Comparison of ENCODE assay signal across 12 cellular contexts in the genomic region with DNA sequence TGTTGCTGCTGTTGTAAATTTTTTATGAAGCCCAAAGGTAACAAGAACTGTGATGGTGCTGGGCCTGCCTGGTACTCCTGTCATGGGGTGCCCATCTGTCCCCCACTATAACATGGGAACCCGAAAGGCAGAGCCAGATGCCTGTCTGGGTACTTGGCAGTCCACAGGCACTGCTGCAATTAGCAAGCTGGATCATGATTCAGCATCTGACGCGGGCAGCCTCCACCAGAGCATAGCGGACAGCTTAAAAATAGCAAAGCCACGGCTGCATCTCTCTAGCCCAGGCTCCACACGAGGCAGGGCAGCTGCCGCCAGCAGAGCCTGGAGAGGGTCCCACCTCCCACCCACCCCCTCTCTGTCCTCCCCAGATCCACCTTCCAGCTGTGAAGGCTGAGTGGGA. TPM values are rescaled to one million over a fixed set of nuclear protein-coding genes. Genes with fewer than 3 reads are reported as not detected.
DNase-seq lines count a peak whose midpoint lies in the region; TF ChIP-seq lines count a peak whose summit lies in the region.
"Had no signal": no experiment of that assay in that cellular context is flagged by ENCODE, and none has a peak within 500 bp of the region (broad histone marks: within the 10 kb centered on the region; RNA-seq: fewer than 3 reads in every experiment).

No MANE protein-coding gene starts in this region.

- H3K27ac ChIP-seq in adrenal gland, result no peak overlapping the region
- H3K27ac ChIP-seq in cardiac muscle cell, result peak overlapping the region; percentile 76
- no peak overlapping the region for H3K27ac ChIP-seq in mesenchymal stem cell (ENCODE audit: low read length, poor library complexity, severe bottlenecking)
- H3K27ac ChIP-seq: upper lobe of right lung had no signal

- H4K91ac ChIP-seq in mesenchymal stem cell (ENCODE audit: low read length), result no peak overlapping the region

- TF ChIP-seq POLR2A in adrenal gland (IDR thresholded peaks at IDR 0.05), result no peak

- H3K9ac ChIP-seq in mesenchymal stem cell (ENCODE audit: low read length), result no peak overlapping the region

- H3K4me3 ChIP-seq in adrenal gland (no peak overlapping the region), cardiac muscle cell (no peak overlapping the region), mesenchymal stem cell (ENCODE audit: insufficient read depth in 1 of 2, low read depth in 1 of 2, low read length in 2 of 2) (no peak overlapping the region)
- H3K4me3 ChIP-seq: upper lobe of right lung had no signal

- no peak overlapping the region for H3K23ac ChIP-seq in mesenchymal stem cell (ENCODE audit: low read length in 2 of 2)

- H3K14ac ChIP-seq in mesenchymal stem cell (ENCODE audit: low read length in 2 of 2), result no peak overlapping the region

- H2BK12ac ChIP-seq in mesenchymal stem cell (ENCODE audit: low read length in 2 of 2), result no peak overlapping the region

- H3K4me1 ChIP-seq in adrenal gland (replicated peaks in 1 of 2) (peaks cover 8 to 17% of the 10 kb centered on the region in 2 donors), cardiac muscle cell (ENCODE audit: low read depth) (peaks cover 64% of the 10 kb centered on the region), mesenchymal stem cell (ENCODE audit: control insufficient read depth, insufficient read depth, low read depth, low read length) (no peaks in the 10 kb centered on the region)
- H3K4me1 ChIP-seq: upper lobe of right lung had no signal

- intact Hi-C loops in adrenal gland (cut with DNase I), result no loop called here

- no peak overlapping the region for H2AFZ ChIP-seq in mesenchymal stem cell (ENCODE audit: low read depth, low read length)

- H3K4ac ChIP-seq in mesenchymal stem cell (ENCODE audit: low read depth in 1 of 2, low read length in 2 of 2), result no peak overlapping the region

- TF ChIP-seq CTCF in adrenal gland (IDR thresholded peaks at IDR 0.05) (no peak), cardiac muscle cell (IDR thresholded peaks at IDR 0.05; ENCODE audit: low read depth, low read length) (no peak)

- H2BK120ac ChIP-seq in mesenchymal stem cell (ENCODE audit: low read depth, low read length), result no peak overlapping the region

- H3K36me3 ChIP-seq in adrenal gland (replicated peaks in 1 of 2) (no peaks in the 10 kb centered on the region), cardiac muscle cell (no peaks in the 10 kb centered on the region), mesenchymal stem cell (ENCODE audit: control insufficient read depth in 1 of 2, insufficient read depth in 2 of 2, low read depth in 1 of 2, low read length in 2 of 2) (no peaks in the 10 kb centered on the region)
- H3K36me3 ChIP-seq: upper lobe of right lung had no signal

- H3K79me1 ChIP-seq in mesenchymal stem cell (replicated peaks; ENCODE audit: low read length, poor library complexity, severe bottlenecking), result no peaks in the 10 kb centered on the region

- no peak overlapping the region for H4K8ac ChIP-seq in mesenchymal stem cell (ENCODE audit: low read length)

- 62 to 80% (median 72%) methylated on average over 1 to 7 of the region's 7 CpGs for WGBS in adrenal gland, 4 donors
- WGBS in mesenchymal stem cell, result 75% methylated on average over 7 of the region's 7 CpGs

- no peak overlapping the region for H3K4me2 ChIP-seq in mesenchymal stem cell (ENCODE audit: low read length, poor library complexity, severe bottlenecking)

- no peak overlapping the region for H2AK5ac ChIP-seq in mesenchymal stem cell (ENCODE audit: low read length, severe bottlenecking)

- H2BK15ac ChIP-seq in mesenchymal stem cell (ENCODE audit: low read depth, poor library complexity, severe bottlenecking), result no peak overlapping the region

- no peak overlapping the region for H3K18ac ChIP-seq in mesenchymal stem cell (ENCODE audit: low read depth in 1 of 2, low read length in 2 of 2)

- H3K9me3 ChIP-seq in adrenal gland (replicated peaks in 1 of 3) (no peaks in the 10 kb centered on the region), cardiac muscle cell (ENCODE audit: low read depth) (no peaks in the 10 kb centered on the region), mesenchymal stem cell (ENCODE audit: control insufficient read depth, low read length) (no peaks in the 10 kb centered on the region)
- H3K9me3 ChIP-seq: upper lobe of right lung had no signal

- H3K27me3 ChIP-seq in adrenal gland, result no peaks in the 10 kb centered on the region
- H3K27me3 ChIP-seq in cardiac muscle cell, result no peaks in the 10 kb centered on the region
- H3K27me3 ChIP-seq in mesenchymal stem cell (ENCODE audit: control insufficient read depth in 1 of 2, insufficient read depth in 1 of 2, low read length in 2 of 2), result peaks cover 41 to 82% of the 10 kb centered on the region in 2 experiments
- H3K27me3 ChIP-seq: upper lobe of right lung had no signal

- H2BK5ac ChIP-seq in mesenchymal stem cell (ENCODE audit: low read depth, low read length, poor library complexity, severe bottlenecking), result no peak overlapping the region

- DNase-seq in NCI-H1417 (lab: John Stamatoyannopoulos, UW), result peak; percentile 6 to 44 (median 11)
- no peak for DNase-seq in NCI-H1417 treated with DMSO at 0.1 percent for 48 hours (lab: John Stamatoyannopoulos, UW)
- peak in 5 of 7 donors; percentile 20 to 83 (median 26) for DNase-seq in adrenal gland
- DNase-seq in cardiac muscle cell (ENCODE audit: low read depth in 1 of 2, low spot score in 1 of 2), result peak; percentile 35 to 82
- peak; percentile 73 for DNase-seq in superior temporal gyrus (ENCODE audit: extremely low spot score)
- no peak for DNase-seq in NCI-H510A treated with DMSO at 0.1 percent for 48 hours (lab: John Stamatoyannopoulos, UW)
- DNase-seq in T-helper 2 cell, result no peak
- no peak for DNase-seq in mesenchymal stem cell
- DNase-seq: 8988T; activated CD8-positive, alpha-beta T cell treated with anti-CD3 and anti-CD28 coated beads, Interleukin-2, amount 10 ng/mL, durations not matched to agents 7 days and 5 days; hippocampal formation; upper lobe of right lung had no signal

RNA-seq across cellular contexts. Expression of gene SUSD4, which starts 22.9 kb away (rescaled TPM):
- 10 to 100 TPM in 1 of 8 donors, 1 to 10 TPM in 7; 2.6 to 11.8 (median 6.7) TPM for total RNA-seq in adrenal gland
- polyA plus RNA-seq in adrenal gland, result 10 to 100 TPM in 2 of 3 donors, 1 to 10 TPM in 1; 7.1 to 26.9 (median 12.6) TPM
- 20.9 and 24.8 TPM in 2 replicates for total RNA-seq in cardiac muscle cell
- 31.4 and 31.6 TPM in 2 replicates for polyA plus RNA-seq in cardiac muscle cell
- polyA plus RNA-seq in mesenchymal stem cell (2013, experiment 1 of 2), result 0.01 TPM
- polyA plus RNA-seq in mesenchymal stem cell (2013, experiment 2 of 2), result not detected

RNA-seq across cellular contexts. Expression of gene CCDC185, which starts 52.1 kb away (rescaled TPM):
- total RNA-seq in adrenal gland (not detected), cardiac muscle cell (not detected in 2 replicates)
- polyA plus RNA-seq in adrenal gland (not detected), cardiac muscle cell (not detected in 2 replicates)
- polyA plus RNA-seq in mesenchymal stem cell (2013, experiment 1 of 2), result not detected
- polyA plus RNA-seq in mesenchymal stem cell (2013, experiment 2 of 2), result not detected
- total RNA-seq: activated CD8-positive, alpha-beta T cell treated with anti-CD3 and anti-CD28 coated beads, Interleukin-2, amount 10 ng/mL, durations not matched to agents 7 days and 5 days; upper lobe of right lung had no signal

Comparison
In these comparisons a context has a peak if more than half of its experiments do, and no peak if none do; other contexts are left out.
1. DNase-seq: peak in NCI-H1417 (3 of 3), adrenal gland (5 of 7), cardiac muscle cell (2 of 2) and superior temporal gyrus (single experiment); none in NCI-H1417 treated with DMSO at 0.1 percent for 48 hours (single experiment), NCI-H510A treated with DMSO at 0.1 percent for 48 hours (single experiment), T-helper 2 cell (0 of 5) and mesenchymal stem cell (single experiment).